Comparison of ENCODE assay signal across 9 cellular contexts in genomic region chr11:118623291-118623655, GRCh38. TPM values are rescaled to one million over a fixed set of nuclear protein-coding genes. Genes with fewer than 3 reads are reported as not detected.
DNase-seq lines count a peak whose midpoint lies in the region; ATAC-seq and TF ChIP-seq lines count a peak whose summit lies in the region.
"Had no signal": no experiment of that assay in that cellular context is flagged by ENCODE, and none has a peak within 500 bp of the region (broad histone marks: within the 10 kb centered on the region; RNA-seq: fewer than 3 reads in every experiment).

No MANE protein-coding gene starts in this region.

- peaks cover 51% of the 10 kb centered on the region for H3K4me1 ChIP-seq in RWPE2 (ENCODE audit: insufficient read depth, poor library complexity, severe bottlenecking)
- H3K4me1 ChIP-seq in heart right ventricle: peaks cover 43 to 99% (median 67%) of the 10 kb centered on the region in 9 donors
- H3K4me1 ChIP-seq in tibial nerve: peaks cover 5 to 68% (median 49%) of the 10 kb centered on the region in 4 donors

- 30 to 42% methylated on average over 4 of the region's 4 CpGs for WGBS in heart right ventricle, 2 donors
- 51 to 69% methylated on average over 3 to 4 of the region's 4 CpGs for WGBS in tibial nerve, 2 donors

- H3K9me3 ChIP-seq in MG63 (no peaks in the 10 kb centered on the region), RWPE2 (ENCODE audit: severe bottlenecking) (no peaks in the 10 kb centered on the region), heart right ventricle (no peaks in the 10 kb centered on the region), tibial nerve (no peaks in the 10 kb centered on the region)

- ATAC-seq in RWPE2 (ENCODE audit: low read depth): peak; percentile 57
- peak in 2 of 8 donors; percentile 0 for ATAC-seq in heart right ventricle
- ATAC-seq in HG03196 (IDR thresholded peaks at IDR 0.05; ENCODE audit: unreplicated experiment): no peak

- no peak for TF ChIP-seq EP300 in tibial nerve (IDR thresholded peaks at IDR 0.05)

- TF ChIP-seq CTCF in RWPE2 (IDR thresholded peaks at IDR 0.05; ENCODE audit: poor library complexity, severe bottlenecking) (no peak), heart right ventricle (IDR thresholded peaks at IDR 0.05) (no peak), tibial nerve (IDR thresholded peaks at IDR 0.05) (no peak)

- intact Hi-C loops in heart right ventricle (cut with DNase I): no loop called here

- no peak for TF ChIP-seq POLR2A in tibial nerve (IDR thresholded peaks at IDR 0.05)

- DNase-seq in MG63 (peak; percentile 81), RWPE2 (ENCODE audit: low spot score) (peak; percentile 98), heart right ventricle (no peak), tibial nerve (ENCODE audit: low spot score in 2 of 2) (no peak), H7 (no peak)
- no peak for DNase-seq in NK-92 treated with Interleukin-12 subunit alpha and Interleukin-12 subunit beta, amount 100 ng/mL, for 24 hours (lab: John Stamatoyannopoulos, UW)
- DNase-seq in activated CD8-positive, alpha-beta memory T cell treated with anti-CD3 and anti-CD28 coated beads for 24 hours: no peak
- DNase-seq: stimulated activated CD4-positive, alpha-beta T cell treated with anti-CD3 and anti-CD28 coated beads, Interleukin-12 subunit alpha, Interleukin-12 subunit beta, amount 100 ng/mL, for 4 hours had no signal

- H3K27ac ChIP-seq in RWPE2 (ENCODE audit: poor library complexity, severe bottlenecking) (peak overlapping the region; percentile 99), heart right ventricle (peak overlapping the region; percentile 62 to 96 (median 90)), tibial nerve (peak overlapping the region in 3 of 4 donors; percentile 20 to 99 (median 98))

- peaks cover 54% of the 10 kb centered on the region for H3K36me3 ChIP-seq in MG63
- peaks cover 40% of the 10 kb centered on the region for H3K36me3 ChIP-seq in RWPE2 (ENCODE audit: low read depth)
- H3K36me3 ChIP-seq in heart right ventricle: peaks cover 5 to 60% (median 37%) of the 10 kb centered on the region in 9 donors
- peaks cover 0 to 45% (median 4%) of the 10 kb centered on the region in 3 donors for H3K36me3 ChIP-seq in tibial nerve
- H3K36me3 ChIP-seq in H7 (replicated peaks; ENCODE audit: control insufficient read depth, insufficient read depth, low read length): peaks cover 10% of the 10 kb centered on the region

- H3K4me3 ChIP-seq in MG63 (peak overlapping the region; percentile 26), RWPE2 (ENCODE audit: severe bottlenecking) (peak overlapping the region; percentile 66), heart right ventricle (peak overlapping the region in 3 of 10 donors; percentile 5 to 60 (median 17)), tibial nerve (no peak overlapping the region), H7 (ENCODE audit: insufficient read depth, low read depth, low read length) (no peak overlapping the region)

- H3K27me3 ChIP-seq in MG63 (no peaks in the 10 kb centered on the region), RWPE2 (ENCODE audit: insufficient read depth, poor library complexity, severe bottlenecking) (no peaks in the 10 kb centered on the region), heart right ventricle (peaks cover 0 to 16% (median 0%) of the 10 kb centered on the region in 7 donors), tibial nerve (no peaks in the 10 kb centered on the region), H7 (ENCODE audit: control insufficient read depth, insufficient read depth, low read length) (no peaks in the 10 kb centered on the region)

RNA-seq across cellular contexts. Expression of gene PHLDB1, which starts 15.9 kb away (rescaled TPM):
- total RNA-seq in MG63 (2014; rRNA removed; shearing (Covaris generic); ENCODE audit: low replicate concordance): 55.3 and 58.4 TPM in 2 replicates
- total RNA-seq in heart right ventricle (100 to 1,000 TPM in 9 of 10 donors, 10 to 100 TPM in 1; 81.9 to 125 (median 114) TPM), tibial nerve (100 to 1,000 TPM; 299 to 365 (median 323) TPM)
- polyA plus RNA-seq in heart right ventricle: 100 to 1,000 TPM in 1 of 2 donors, 10 to 100 TPM in 1; 74.9 to 259 TPM
- 48.7 and 55.0 TPM in 2 replicates for total RNA-seq in H7 (2014; rRNA removed; shearing (Covaris generic))

RNA-seq across cellular contexts. Expression of gene ARCN1, which starts 51.1 kb away (rescaled TPM):
- total RNA-seq in MG63 (2014; rRNA removed; shearing (Covaris generic); ENCODE audit: low replicate concordance): 92.2 and 122 TPM in 2 replicates
- total RNA-seq in heart right ventricle: 100 to 1,000 TPM in 4 of 10 donors, 10 to 100 TPM in 6; 84.8 to 122 (median 98.3) TPM
- polyA plus RNA-seq in heart right ventricle: 10 to 100 TPM; 48.8 to 88.1 TPM
- total RNA-seq in tibial nerve: 10 to 100 TPM; 74.3 to 94.8 (median 88.5) TPM
- total RNA-seq in H7 (2014; rRNA removed; shearing (Covaris generic)): 136 and 152 TPM in 2 replicates

RNA-seq across cellular contexts. Expression of gene TREH, which starts 56.2 kb away (rescaled TPM):
- total RNA-seq in MG63 (2014; rRNA removed; shearing (Covaris generic); ENCODE audit: low replicate concordance): not detected in 2 replicates
- total RNA-seq in heart right ventricle (under 1 TPM in 1 of 10 donors, not detected in 9; 0.11 TPM), tibial nerve (not detected)
- 1 to 10 TPM in 1 of 2 donors, under 1 TPM in 1; 0.83 to 4.8 TPM for polyA plus RNA-seq in heart right ventricle
- not detected in 2 replicates for total RNA-seq in H7 (2014; rRNA removed; shearing (Covaris generic))

RNA-seq across cellular contexts. Expression of gene IFT46, which starts 57.5 kb away (rescaled TPM):
- 41.0 and 214 TPM in 2 replicates for total RNA-seq in MG63 (2014; rRNA removed; shearing (Covaris generic); ENCODE audit: low replicate concordance)
- total RNA-seq in heart right ventricle: 10 to 100 TPM; 14.0 to 23.4 (median 20.5) TPM
- polyA plus RNA-seq in heart right ventricle: 10 to 100 TPM; 22.2 to 23.0 TPM
- total RNA-seq in tibial nerve: 10 to 100 TPM; 30.3 to 44.4 (median 35.4) TPM
- total RNA-seq in H7 (2014; rRNA removed; shearing (Covaris generic)): 3.9 and 8.9 TPM in 2 replicates

Comparison
In these comparisons a context has a peak if more than half of its experiments do, and no peak if none do; other contexts are left out.
1. DNase-seq: peak in MG63 (single experiment) and RWPE2 (single experiment); none in heart right ventricle (0 of 2), tibial nerve (0 of 2), NK-92 treated with Interleukin-12 subunit alpha and Interleukin-12 subunit beta, amount 100 ng/mL, for 24 hours (single experiment), H7 (single experiment) and activated CD8-positive, alpha-beta memory T cell treated with anti-CD3 and anti-CD28 coated beads for 24 hours (single experiment).
2. H3K4me3 ChIP-seq: peak in MG63 (single experiment) and RWPE2 (single experiment); none in tibial nerve (0 of 4) and H7 (single experiment).
3. Peak in every context shown above with its lines, with median percentiles within 50 percentile points of each other: H3K27ac ChIP-seq.